In the genomic region with DNA sequence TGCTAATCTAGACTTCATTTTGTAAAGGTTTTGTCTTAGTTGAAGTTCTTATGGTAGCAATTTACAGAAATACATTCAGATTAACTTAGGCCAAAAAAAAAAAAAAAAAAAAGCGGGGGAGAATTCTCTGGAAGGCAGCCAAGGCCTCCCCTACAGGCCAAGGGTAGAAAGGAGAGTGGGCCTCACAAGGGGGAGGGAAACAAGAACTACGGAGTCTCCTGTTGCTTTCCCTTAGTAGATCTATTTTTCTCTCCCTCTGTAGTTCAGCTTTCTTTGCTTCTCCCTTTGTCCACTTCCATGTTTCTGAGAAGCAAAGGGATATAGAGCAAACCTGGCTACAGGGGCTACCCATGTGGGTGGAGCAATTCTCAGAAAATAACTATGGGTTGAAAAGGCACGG, we compare ENCODE assay signal across 1 cellular context.
TF ChIP-seq lines count a peak whose summit lies in the region.

No MANE protein-coding gene starts in this region.

TF ChIP-seq in K562, 482 proteins besides CTCF, POLR2A, EP300 and RAD21 (continues in another document):
- TF ChIP-seq TAF9B (IDR thresholded peaks at IDR 0.05; ENCODE audit: partially characterized antibody) (no peak), STAT5A (IDR thresholded peaks at IDR 0.05; ENCODE audit: borderline replicate concordance, low read length) (no peak), ZNF75A (CRISPR knock-in tag; IDR thresholded peaks at IDR 0.05) (no peak), ARID1B (IDR thresholded peaks at IDR 0.05) (peak; percentile 26; the same call in 1 of the 2 replicates), BRF1 (IDR thresholded peaks at IDR 0.05; ENCODE audit: borderline replicate concordance, extremely low read depth, insufficient read length) (no peak), HDAC3 (IDR thresholded peaks at IDR 0.05; ENCODE audit: borderline replicate concordance, partially characterized antibody) (peak; percentile 30), SP2 (IDR thresholded peaks at IDR 0.05; ENCODE audit: extremely low read depth, low read depth, low read length, poor library complexity, severe bottlenecking) (no peak), KLF16 (IDR thresholded peaks at IDR 0.05) (no peak; the same call in 1 of the 2 replicates), MAFK (IDR thresholded peaks at IDR 0.05; ENCODE audit: low read length) (no peak), MTA1 (IDR thresholded peaks at IDR 0.05; ENCODE audit: borderline replicate concordance) (no peak), ILK (tag; IDR thresholded peaks at IDR 0.05; ENCODE audit: borderline replicate concordance, low read depth) (no peak), EGR1 (conservative IDR thresholded peaks at IDR 0.05) (peak; percentile 85), FOSL1 (tag; conservative IDR thresholded peaks at IDR 0.05) (no peak), MYC (IDR thresholded peaks at IDR 0.05; ENCODE audit: low read depth, low read length) (no peak), MYC (CRISPR knock-in tag; IDR thresholded peaks at IDR 0.05; ENCODE audit: borderline replicate concordance, low read depth) (no peak), SMARCB1 (IDR thresholded peaks at IDR 0.05; ENCODE audit: insufficient read length, low read depth) (no peak), ZNF436 (CRISPR knock-in tag; IDR thresholded peaks at IDR 0.05) (no peak), NCOR1 (IDR thresholded peaks at IDR 0.05) (0 out of 2 replicates have a peak, but pooled peaks have one; percentile 9), HNRNPK (IDR thresholded peaks at IDR 0.05; ENCODE audit: low read depth, low read length, poor library complexity, severe bottlenecking) (no peak), SLC30A9 (CRISPR knock-in tag; IDR thresholded peaks at IDR 0.05) (no peak), SREBF1 (IDR thresholded peaks at IDR 0.05; ENCODE audit: borderline replicate concordance, low read depth, low read length) (no peak), PHF8 (IDR thresholded peaks at IDR 0.05; ENCODE audit: borderline replicate concordance, low read length) (no peak), ZFX (CRISPR knock-in tag; IDR thresholded peaks at IDR 0.05) (no peak), TCFL5 (CRISPR knock-in tag; conservative IDR thresholded peaks at IDR 0.05) (no peak), ZFP1 (CRISPR knock-in tag; IDR thresholded peaks at IDR 0.05) (no peak), SMAD1 (IDR thresholded peaks at IDR 0.05; ENCODE audit: low read depth, low read length, partially characterized antibody) (no peak), NCOA6 (IDR thresholded peaks at IDR 0.05) (no peak), GTF2E2 (tag; IDR thresholded peaks at IDR 0.05) (no peak), ZNF583 (CRISPR knock-in tag; IDR thresholded peaks at IDR 0.05) (no peak), SMARCA5 (IDR thresholded peaks at IDR 0.05) (no peak), CHD4 (IDR thresholded peaks at IDR 0.05; ENCODE audit: insufficient read depth, insufficient replicate concordance, low read depth, low read length, poor library complexity, severe bottlenecking) (no peak), MBD2 (IDR thresholded peaks at IDR 0.05; ENCODE audit: borderline replicate concordance, low read depth) (no peak), NEUROD1 (IDR thresholded peaks at IDR 0.05; ENCODE audit: borderline replicate concordance, low read depth, low read length, partially characterized antibody) (no peak), TAF7 (tag; IDR thresholded peaks at IDR 0.05) (no peak), PTBP1 (IDR thresholded peaks at IDR 0.05; ENCODE audit: low read depth, low read length) (no peak), NFIC (IDR thresholded peaks at IDR 0.05) (peak; percentile 96), HDAC2 (IDR thresholded peaks at IDR 0.05) (0 out of 2 replicates have a peak, but pooled peaks have one; percentile 27), DDX20 (tag; IDR thresholded peaks at IDR 0.05; ENCODE audit: low read depth) (no peak)
- TF ChIP-seq, protein P1, sequence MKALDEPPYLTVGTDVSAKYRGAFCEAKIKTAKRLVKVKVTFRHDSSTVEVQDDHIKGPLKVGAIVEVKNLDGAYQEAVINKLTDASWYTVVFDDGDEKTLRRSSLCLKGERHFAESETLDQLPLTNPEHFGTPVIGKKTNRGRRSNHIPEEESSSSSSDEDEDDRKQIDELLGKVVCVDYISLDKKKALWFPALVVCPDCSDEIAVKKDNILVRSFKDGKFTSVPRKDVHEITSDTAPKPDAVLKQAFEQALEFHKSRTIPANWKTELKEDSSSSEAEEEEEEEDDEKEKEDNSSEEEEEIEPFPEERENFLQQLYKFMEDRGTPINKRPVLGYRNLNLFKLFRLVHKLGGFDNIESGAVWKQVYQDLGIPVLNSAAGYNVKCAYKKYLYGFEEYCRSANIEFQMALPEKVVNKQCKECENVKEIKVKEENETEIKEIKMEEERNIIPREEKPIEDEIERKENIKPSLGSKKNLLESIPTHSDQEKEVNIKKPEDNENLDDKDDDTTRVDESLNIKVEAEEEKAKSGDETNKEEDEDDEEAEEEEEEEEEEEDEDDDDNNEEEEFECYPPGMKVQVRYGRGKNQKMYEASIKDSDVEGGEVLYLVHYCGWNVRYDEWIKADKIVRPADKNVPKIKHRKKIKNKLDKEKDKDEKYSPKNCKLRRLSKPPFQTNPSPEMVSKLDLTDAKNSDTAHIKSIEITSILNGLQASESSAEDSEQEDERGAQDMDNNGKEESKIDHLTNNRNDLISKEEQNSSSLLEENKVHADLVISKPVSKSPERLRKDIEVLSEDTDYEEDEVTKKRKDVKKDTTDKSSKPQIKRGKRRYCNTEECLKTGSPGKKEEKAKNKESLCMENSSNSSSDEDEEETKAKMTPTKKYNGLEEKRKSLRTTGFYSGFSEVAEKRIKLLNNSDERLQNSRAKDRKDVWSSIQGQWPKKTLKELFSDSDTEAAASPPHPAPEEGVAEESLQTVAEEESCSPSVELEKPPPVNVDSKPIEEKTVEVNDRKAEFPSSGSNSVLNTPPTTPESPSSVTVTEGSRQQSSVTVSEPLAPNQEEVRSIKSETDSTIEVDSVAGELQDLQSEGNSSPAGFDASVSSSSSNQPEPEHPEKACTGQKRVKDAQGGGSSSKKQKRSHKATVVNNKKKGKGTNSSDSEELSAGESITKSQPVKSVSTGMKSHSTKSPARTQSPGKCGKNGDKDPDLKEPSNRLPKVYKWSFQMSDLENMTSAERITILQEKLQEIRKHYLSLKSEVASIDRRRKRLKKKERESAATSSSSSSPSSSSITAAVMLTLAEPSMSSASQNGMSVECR (CRISPR knock-in tag; IDR thresholded peaks at IDR 0.05) = no peak
- TF ChIP-seq, protein P2, sequence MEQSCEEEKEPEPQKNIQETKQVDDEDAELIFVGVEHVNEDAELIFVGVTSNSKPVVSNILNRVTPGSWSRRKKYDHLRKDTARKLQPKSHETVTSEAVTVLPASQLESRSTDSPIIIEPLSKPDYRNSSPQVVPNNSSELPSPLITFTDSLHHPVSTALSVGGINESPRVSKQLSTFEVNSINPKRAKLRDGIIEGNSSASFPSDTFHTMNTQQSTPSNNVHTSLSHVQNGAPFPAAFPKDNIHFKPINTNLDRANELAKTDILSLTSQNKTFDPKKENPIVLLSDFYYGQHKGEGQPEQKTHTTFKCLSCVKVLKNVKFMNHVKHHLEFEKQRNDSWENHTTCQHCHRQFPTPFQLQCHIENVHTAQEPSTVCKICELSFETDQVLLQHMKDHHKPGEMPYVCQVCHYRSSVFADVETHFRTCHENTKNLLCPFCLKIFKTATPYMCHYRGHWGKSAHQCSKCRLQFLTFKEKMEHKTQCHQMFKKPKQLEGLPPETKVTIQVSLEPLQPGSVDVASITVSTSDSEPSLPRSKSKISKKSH (CRISPR knock-in tag; IDR thresholded peaks at IDR 0.05) = no peak
- TF ChIP-seq, protein P3, sequence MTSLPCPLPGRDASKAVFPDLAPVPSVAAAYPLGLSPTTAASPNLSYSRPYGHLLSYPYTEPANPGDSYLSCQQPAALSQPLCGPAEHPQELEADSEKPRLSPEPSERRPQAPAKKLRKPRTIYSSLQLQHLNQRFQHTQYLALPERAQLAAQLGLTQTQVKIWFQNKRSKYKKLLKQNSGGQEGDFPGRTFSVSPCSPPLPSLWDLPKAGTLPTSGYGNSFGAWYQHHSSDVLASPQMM (CRISPR knock-in tag; IDR thresholded peaks at IDR 0.05) = no peak
- TF ChIP-seq, protein P4, sequence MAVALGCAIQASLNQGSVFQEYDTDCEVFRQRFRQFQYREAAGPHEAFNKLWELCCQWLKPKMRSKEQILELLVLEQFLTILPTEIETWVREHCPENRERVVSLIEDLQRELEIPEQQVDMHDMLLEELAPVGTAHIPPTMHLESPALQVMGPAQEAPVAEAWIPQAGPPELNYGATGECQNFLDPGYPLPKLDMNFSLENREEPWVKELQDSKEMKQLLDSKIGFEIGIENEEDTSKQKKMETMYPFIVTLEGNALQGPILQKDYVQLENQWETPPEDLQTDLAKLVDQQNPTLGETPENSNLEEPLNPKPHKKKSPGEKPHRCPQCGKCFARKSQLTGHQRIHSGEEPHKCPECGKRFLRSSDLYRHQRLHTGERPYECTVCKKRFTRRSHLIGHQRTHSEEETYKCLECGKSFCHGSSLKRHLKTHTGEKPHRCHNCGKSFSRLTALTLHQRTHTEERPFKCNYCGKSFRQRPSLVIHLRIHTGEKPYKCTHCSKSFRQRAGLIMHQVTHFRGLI (CRISPR knock-in tag; IDR thresholded peaks at IDR 0.05) = no peak
- TF ChIP-seq, protein P5, sequence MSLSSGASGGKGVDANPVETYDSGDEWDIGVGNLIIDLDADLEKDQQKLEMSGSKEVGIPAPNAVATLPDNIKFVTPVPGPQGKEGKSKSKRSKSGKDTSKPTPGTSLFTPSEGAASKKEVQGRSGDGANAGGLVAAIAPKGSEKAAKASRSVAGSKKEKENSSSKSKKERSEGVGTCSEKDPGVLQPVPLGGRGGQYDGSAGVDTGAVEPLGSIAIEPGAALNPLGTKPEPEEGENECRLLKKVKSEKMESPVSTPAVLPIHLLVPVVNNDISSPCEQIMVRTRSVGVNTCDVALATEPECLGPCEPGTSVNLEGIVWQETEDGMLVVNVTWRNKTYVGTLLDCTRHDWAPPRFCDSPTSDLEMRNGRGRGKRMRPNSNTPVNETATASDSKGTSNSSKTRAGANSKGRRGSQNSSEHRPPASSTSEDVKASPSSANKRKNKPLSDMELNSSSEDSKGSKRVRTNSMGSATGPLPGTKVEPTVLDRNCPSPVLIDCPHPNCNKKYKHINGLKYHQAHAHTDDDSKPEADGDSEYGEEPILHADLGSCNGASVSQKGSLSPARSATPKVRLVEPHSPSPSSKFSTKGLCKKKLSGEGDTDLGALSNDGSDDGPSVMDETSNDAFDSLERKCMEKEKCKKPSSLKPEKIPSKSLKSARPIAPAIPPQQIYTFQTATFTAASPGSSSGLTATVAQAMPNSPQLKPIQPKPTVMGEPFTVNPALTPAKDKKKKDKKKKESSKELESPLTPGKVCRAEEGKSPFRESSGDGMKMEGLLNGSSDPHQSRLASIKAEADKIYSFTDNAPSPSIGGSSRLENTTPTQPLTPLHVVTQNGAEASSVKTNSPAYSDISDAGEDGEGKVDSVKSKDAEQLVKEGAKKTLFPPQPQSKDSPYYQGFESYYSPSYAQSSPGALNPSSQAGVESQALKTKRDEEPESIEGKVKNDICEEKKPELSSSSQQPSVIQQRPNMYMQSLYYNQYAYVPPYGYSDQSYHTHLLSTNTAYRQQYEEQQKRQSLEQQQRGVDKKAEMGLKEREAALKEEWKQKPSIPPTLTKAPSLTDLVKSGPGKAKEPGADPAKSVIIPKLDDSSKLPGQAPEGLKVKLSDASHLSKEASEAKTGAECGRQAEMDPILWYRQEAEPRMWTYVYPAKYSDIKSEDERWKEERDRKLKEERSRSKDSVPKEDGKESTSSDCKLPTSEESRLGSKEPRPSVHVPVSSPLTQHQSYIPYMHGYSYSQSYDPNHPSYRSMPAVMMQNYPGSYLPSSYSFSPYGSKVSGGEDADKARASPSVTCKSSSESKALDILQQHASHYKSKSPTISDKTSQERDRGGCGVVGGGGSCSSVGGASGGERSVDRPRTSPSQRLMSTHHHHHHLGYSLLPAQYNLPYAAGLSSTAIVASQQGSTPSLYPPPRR (CRISPR knock-in tag; IDR thresholded peaks at IDR 0.05; ENCODE audit: borderline replicate concordance) = no peak
- TF ChIP-seq, protein P6, sequence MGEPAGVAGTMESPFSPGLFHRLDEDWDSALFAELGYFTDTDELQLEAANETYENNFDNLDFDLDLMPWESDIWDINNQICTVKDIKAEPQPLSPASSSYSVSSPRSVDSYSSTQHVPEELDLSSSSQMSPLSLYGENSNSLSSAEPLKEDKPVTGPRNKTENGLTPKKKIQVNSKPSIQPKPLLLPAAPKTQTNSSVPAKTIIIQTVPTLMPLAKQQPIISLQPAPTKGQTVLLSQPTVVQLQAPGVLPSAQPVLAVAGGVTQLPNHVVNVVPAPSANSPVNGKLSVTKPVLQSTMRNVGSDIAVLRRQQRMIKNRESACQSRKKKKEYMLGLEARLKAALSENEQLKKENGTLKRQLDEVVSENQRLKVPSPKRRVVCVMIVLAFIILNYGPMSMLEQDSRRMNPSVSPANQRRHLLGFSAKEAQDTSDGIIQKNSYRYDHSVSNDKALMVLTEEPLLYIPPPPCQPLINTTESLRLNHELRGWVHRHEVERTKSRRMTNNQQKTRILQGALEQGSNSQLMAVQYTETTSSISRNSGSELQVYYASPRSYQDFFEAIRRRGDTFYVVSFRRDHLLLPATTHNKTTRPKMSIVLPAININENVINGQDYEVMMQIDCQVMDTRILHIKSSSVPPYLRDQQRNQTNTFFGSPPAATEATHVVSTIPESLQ (CRISPR knock-in tag; IDR thresholded peaks at IDR 0.05) = no peak
- TF ChIP-seq, protein P7, sequence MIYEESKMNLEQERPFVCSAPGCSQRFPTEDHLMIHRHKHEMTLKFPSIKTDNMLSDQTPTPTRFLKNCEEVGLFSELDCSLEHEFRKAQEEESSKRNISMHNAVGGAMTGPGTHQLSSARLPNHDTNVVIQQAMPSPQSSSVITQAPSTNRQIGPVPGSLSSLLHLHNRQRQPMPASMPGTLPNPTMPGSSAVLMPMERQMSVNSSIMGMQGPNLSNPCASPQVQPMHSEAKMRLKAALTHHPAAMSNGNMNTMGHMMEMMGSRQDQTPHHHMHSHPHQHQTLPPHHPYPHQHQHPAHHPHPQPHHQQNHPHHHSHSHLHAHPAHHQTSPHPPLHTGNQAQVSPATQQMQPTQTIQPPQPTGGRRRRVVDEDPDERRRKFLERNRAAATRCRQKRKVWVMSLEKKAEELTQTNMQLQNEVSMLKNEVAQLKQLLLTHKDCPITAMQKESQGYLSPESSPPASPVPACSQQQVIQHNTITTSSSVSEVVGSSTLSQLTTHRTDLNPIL (CRISPR knock-in tag; IDR thresholded peaks at IDR 0.05) = no peak
- TF ChIP-seq, protein P8, sequence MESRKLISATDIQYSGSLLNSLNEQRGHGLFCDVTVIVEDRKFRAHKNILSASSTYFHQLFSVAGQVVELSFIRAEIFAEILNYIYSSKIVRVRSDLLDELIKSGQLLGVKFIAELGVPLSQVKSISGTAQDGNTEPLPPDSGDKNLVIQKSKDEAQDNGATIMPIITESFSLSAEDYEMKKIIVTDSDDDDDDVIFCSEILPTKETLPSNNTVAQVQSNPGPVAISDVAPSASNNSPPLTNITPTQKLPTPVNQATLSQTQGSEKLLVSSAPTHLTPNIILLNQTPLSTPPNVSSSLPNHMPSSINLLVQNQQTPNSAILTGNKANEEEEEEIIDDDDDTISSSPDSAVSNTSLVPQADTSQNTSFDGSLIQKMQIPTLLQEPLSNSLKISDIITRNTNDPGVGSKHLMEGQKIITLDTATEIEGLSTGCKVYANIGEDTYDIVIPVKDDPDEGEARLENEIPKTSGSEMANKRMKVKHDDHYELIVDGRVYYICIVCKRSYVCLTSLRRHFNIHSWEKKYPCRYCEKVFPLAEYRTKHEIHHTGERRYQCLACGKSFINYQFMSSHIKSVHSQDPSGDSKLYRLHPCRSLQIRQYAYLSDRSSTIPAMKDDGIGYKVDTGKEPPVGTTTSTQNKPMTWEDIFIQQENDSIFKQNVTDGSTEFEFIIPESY (CRISPR knock-in tag; IDR thresholded peaks at IDR 0.05) = no peak
- TF ChIP-seq, protein P9, sequence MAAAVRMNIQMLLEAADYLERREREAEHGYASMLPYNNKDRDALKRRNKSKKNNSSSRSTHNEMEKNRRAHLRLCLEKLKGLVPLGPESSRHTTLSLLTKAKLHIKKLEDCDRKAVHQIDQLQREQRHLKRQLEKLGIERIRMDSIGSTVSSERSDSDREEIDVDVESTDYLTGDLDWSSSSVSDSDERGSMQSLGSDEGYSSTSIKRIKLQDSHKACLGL (CRISPR knock-in tag; IDR thresholded peaks at IDR 0.05; ENCODE audit: borderline replicate concordance, poor library complexity, severe bottlenecking) = no peak
